ENCODE assay signal across 2 cellular contexts in the genomic region with DNA sequence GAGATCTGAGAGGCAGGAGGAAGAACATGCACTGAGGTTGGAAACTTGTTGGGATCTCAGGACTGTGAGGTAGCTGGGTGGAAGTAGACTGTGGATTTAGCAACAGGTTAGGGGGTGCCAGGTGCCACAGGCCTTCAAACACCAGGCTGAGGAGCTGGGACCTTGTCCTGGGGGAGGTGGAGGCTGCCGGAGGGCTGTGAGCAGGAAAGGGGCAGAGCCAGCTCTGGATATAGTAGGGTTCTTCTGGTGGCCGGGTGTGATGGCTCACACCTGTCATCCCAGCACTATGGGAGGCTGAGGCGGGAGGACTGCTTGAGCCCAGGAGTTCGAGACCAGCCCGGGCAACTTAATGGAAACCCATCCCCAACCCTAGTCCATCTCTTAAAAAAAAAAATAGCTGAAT.
TF ChIP-seq lines count a peak whose summit lies in the region.

No MANE protein-coding gene starts in this region.

TF ChIP-seq in HEK293, 187 proteins besides CTCF, POLR2A, EP300 and RAD21 (continued from another document):
- TF ChIP-seq ZNF121 (tag by site-specific recombination; IDR thresholded peaks at IDR 0.05) (no peak), HOXA7 (CRISPR knock-in tag; IDR thresholded peaks at IDR 0.05; ENCODE audit: borderline replicate concordance) (no peak), SCRT1 (tag by site-specific recombination; IDR thresholded peaks at IDR 0.05; ENCODE audit: borderline replicate concordance) (peak; percentile 82; the same call in 1 of the 2 replicates), SCRT2 (tag by site-specific recombination; IDR thresholded peaks at IDR 0.05) (peak; percentile 97), ZNF239 (tag by site-specific recombination; IDR thresholded peaks at IDR 0.05) (no peak), GLIS2 (tag by site-specific recombination; IDR thresholded peaks at IDR 0.05) (no peak)

TF ChIP-seq in WTC11, 78 proteins besides CTCF, POLR2A, EP300 and RAD21 (continued from another document):
- TF ChIP-seq ZNF532 (CRISPR knock-in tag; IDR thresholded peaks at IDR 0.05; ENCODE audit: borderline replicate concordance) (no peak), USF1 (CRISPR knock-in tag; IDR thresholded peaks at IDR 0.05) (no peak), HMGA2 (CRISPR knock-in tag; IDR thresholded peaks at IDR 0.05) (no peak), ZNF671 (CRISPR knock-in tag; IDR thresholded peaks at IDR 0.05) (no peak), IRF2 (CRISPR knock-in tag; IDR thresholded peaks at IDR 0.05; ENCODE audit: borderline replicate concordance, low read depth) (no peak), ZNF138 (CRISPR knock-in tag; conservative IDR thresholded peaks at IDR 0.05) (no peak), ELF4 (CRISPR knock-in tag; IDR thresholded peaks at IDR 0.05; ENCODE audit: low read depth) (no peak), ZNF263 (CRISPR knock-in tag; IDR thresholded peaks at IDR 0.05; ENCODE audit: low read depth) (no peak), MXD4 (CRISPR knock-in tag; IDR thresholded peaks at IDR 0.05; ENCODE audit: borderline replicate concordance) (no peak), NR3C1 (CRISPR knock-in tag; conservative IDR thresholded peaks at IDR 0.05; ENCODE audit: low read depth) (no peak), HMGXB4 (CRISPR knock-in tag; IDR thresholded peaks at IDR 0.05) (no peak), MYBL2 (CRISPR knock-in tag; IDR thresholded peaks at IDR 0.05) (no peak), TEAD4 (CRISPR knock-in tag; IDR thresholded peaks at IDR 0.05) (no peak)
- TF ChIP-seq, protein P1, sequence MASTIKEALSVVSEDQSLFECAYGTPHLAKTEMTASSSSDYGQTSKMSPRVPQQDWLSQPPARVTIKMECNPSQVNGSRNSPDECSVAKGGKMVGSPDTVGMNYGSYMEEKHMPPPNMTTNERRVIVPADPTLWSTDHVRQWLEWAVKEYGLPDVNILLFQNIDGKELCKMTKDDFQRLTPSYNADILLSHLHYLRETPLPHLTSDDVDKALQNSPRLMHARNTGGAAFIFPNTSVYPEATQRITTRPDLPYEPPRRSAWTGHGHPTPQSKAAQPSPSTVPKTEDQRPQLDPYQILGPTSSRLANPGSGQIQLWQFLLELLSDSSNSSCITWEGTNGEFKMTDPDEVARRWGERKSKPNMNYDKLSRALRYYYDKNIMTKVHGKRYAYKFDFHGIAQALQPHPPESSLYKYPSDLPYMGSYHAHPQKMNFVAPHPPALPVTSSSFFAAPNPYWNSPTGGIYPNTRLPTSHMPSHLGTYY (CRISPR knock-in tag; IDR thresholded peaks at IDR 0.05), result no peak
- TF ChIP-seq, protein P2, sequence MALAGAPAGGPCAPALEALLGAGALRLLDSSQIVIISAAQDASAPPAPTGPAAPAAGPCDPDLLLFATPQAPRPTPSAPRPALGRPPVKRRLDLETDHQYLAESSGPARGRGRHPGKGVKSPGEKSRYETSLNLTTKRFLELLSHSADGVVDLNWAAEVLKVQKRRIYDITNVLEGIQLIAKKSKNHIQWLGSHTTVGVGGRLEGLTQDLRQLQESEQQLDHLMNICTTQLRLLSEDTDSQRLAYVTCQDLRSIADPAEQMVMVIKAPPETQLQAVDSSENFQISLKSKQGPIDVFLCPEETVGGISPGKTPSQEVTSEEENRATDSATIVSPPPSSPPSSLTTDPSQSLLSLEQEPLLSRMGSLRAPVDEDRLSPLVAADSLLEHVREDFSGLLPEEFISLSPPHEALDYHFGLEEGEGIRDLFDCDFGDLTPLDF (CRISPR knock-in tag; IDR thresholded peaks at IDR 0.05), result no peak
- TF ChIP-seq, protein P3, sequence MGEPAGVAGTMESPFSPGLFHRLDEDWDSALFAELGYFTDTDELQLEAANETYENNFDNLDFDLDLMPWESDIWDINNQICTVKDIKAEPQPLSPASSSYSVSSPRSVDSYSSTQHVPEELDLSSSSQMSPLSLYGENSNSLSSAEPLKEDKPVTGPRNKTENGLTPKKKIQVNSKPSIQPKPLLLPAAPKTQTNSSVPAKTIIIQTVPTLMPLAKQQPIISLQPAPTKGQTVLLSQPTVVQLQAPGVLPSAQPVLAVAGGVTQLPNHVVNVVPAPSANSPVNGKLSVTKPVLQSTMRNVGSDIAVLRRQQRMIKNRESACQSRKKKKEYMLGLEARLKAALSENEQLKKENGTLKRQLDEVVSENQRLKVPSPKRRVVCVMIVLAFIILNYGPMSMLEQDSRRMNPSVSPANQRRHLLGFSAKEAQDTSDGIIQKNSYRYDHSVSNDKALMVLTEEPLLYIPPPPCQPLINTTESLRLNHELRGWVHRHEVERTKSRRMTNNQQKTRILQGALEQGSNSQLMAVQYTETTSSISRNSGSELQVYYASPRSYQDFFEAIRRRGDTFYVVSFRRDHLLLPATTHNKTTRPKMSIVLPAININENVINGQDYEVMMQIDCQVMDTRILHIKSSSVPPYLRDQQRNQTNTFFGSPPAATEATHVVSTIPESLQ (CRISPR knock-in tag; IDR thresholded peaks at IDR 0.05), result no peak
- TF ChIP-seq, protein P4, sequence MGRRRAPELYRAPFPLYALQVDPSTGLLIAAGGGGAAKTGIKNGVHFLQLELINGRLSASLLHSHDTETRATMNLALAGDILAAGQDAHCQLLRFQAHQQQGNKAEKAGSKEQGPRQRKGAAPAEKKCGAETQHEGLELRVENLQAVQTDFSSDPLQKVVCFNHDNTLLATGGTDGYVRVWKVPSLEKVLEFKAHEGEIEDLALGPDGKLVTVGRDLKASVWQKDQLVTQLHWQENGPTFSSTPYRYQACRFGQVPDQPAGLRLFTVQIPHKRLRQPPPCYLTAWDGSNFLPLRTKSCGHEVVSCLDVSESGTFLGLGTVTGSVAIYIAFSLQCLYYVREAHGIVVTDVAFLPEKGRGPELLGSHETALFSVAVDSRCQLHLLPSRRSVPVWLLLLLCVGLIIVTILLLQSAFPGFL (CRISPR knock-in tag; IDR thresholded peaks at IDR 0.05; ENCODE audit: borderline replicate concordance), result no peak
